9 cellular contexts compared by ENCODE assay signal in genomic region chr11:117827521-117828511, GRCh38. TPM values are rescaled to one million over a fixed set of nuclear protein-coding genes. Genes with fewer than 3 reads are reported as not detected.
DNase-seq lines count a peak whose midpoint lies in the region; ATAC-seq and TF ChIP-seq lines count a peak whose summit lies in the region.
"Had no signal": no experiment of that assay in that cellular context is flagged by ENCODE, and none has a peak within 500 bp of the region (broad histone marks: within the 10 kb centered on the region; RNA-seq: fewer than 3 reads in every experiment).

No MANE protein-coding gene starts in this region.

- H3K79me2 ChIP-seq in smooth muscle cell (ENCODE audit: low read depth) = no peaks in the 10 kb centered on the region
- H3K79me2 ChIP-seq in neural progenitor cell (ENCODE audit: low read depth) = no peaks in the 10 kb centered on the region
- H3K79me2 ChIP-seq in mesendoderm (ENCODE audit: control insufficient read depth, insufficient read depth, low read length) = no peaks in the 10 kb centered on the region

- H3F3A ChIP-seq in smooth muscle cell (ENCODE audit: low read depth) (no peaks in the 10 kb centered on the region), neural progenitor cell (ENCODE audit: low read depth) (no peaks in the 10 kb centered on the region)

- H3K27ac ChIP-seq in Peyer's patch (peak overlapping the region in 3 of 4 donors; percentile 27 to 60 (median 35)), smooth muscle cell (ENCODE audit: low read depth) (no peak overlapping the region), neural progenitor cell (no peak overlapping the region), mesendoderm (ENCODE audit: low read depth, low read length) (no peak overlapping the region)

- H3K36me3 ChIP-seq in Peyer's patch = no peaks in the 10 kb centered on the region
- no peaks in the 10 kb centered on the region for H3K36me3 ChIP-seq in smooth muscle cell (ENCODE audit: low read depth)
- no peaks in the 10 kb centered on the region for H3K36me3 ChIP-seq in neural progenitor cell
- H3K36me3 ChIP-seq in mesendoderm (ENCODE audit: control insufficient read depth, insufficient read depth, low read length) = no peaks in the 10 kb centered on the region

- no peak for TF ChIP-seq POLR2A in Peyer's patch (IDR thresholded peaks at IDR 0.05)

- no peak overlapping the region for H2BK120ac ChIP-seq in mesendoderm (ENCODE audit: low read depth, low read length)

- H3K27me3 Mint-ChIP-seq in neural progenitor cell (ENCODE audit: insufficient read depth, low read depth) = peaks cover 4% of the 10 kb centered on the region

- H4K20me1 ChIP-seq in smooth muscle cell (ENCODE audit: low read depth) (no peaks in the 10 kb centered on the region), neural progenitor cell (ENCODE audit: low read depth) (no peaks in the 10 kb centered on the region)

- H4K8ac ChIP-seq in mesendoderm (ENCODE audit: low read depth, low read length) = no peak overlapping the region

- no peaks in the 10 kb centered on the region for H3K9me3 Mint-ChIP-seq in neural progenitor cell

- H3K4me1 Mint-ChIP-seq in neural progenitor cell = peaks cover 20% of the 10 kb centered on the region

- H3K56ac ChIP-seq in mesendoderm (ENCODE audit: low read length) = no peak overlapping the region

- H3K9ac ChIP-seq in smooth muscle cell (ENCODE audit: low read depth) = no peak overlapping the region
- no peak overlapping the region for H3K9ac ChIP-seq in neural progenitor cell
- H3K9ac ChIP-seq in mesendoderm (ENCODE audit: low read length) = no peak overlapping the region

- H2AFZ ChIP-seq in smooth muscle cell (ENCODE audit: low read depth) (no peak overlapping the region), neural progenitor cell (replicated peaks) (no peak overlapping the region)

- H3K4me2 ChIP-seq in smooth muscle cell (peak overlapping the region; percentile 47), neural progenitor cell (no peak overlapping the region), mesendoderm (ENCODE audit: low read length) (no peak overlapping the region)

- H3K18ac ChIP-seq in mesendoderm (ENCODE audit: low read length) = no peak overlapping the region

- H3K4ac ChIP-seq in mesendoderm (ENCODE audit: low read depth, low read length) = no peak overlapping the region

- H3K79me1 ChIP-seq in mesendoderm (ENCODE audit: low read length) = no peaks in the 10 kb centered on the region

- H3K4me3 Mint-ChIP-seq in neural progenitor cell = no peak overlapping the region

- peaks cover 2% of the 10 kb centered on the region for H3K36me3 Mint-ChIP-seq in neural progenitor cell

- H3K23ac ChIP-seq in mesendoderm (ENCODE audit: low read length) = no peak overlapping the region

- no peak overlapping the region for H3K4me3 ChIP-seq in Peyer's patch
- H3K4me3 ChIP-seq in smooth muscle cell = no peak overlapping the region
- no peak overlapping the region for H3K4me3 ChIP-seq in neural progenitor cell
- no peak overlapping the region for H3K4me3 ChIP-seq in mesendoderm (ENCODE audit: low read length)

- no peaks in the 10 kb centered on the region for H3K9me3 ChIP-seq in Peyer's patch
- H3K9me3 ChIP-seq in smooth muscle cell (replicated peaks; ENCODE audit: low read depth) = no peaks in the 10 kb centered on the region
- H3K9me3 ChIP-seq in neural progenitor cell (ENCODE audit: low read depth) = no peaks in the 10 kb centered on the region

- peak; percentile 37 for DNase-seq in DMS53 (lab: John Stamatoyannopoulos, UW)
- no peak for DNase-seq in DMS53 treated with DMSO at 0.1 percent for 48 hours (lab: John Stamatoyannopoulos, UW; ENCODE audit: unreplicated experiment)
- peak; percentile 20 to 47 (median 46) for DNase-seq in Peyer's patch
- DNase-seq in ecto neural progenitor cell (ENCODE audit: low spot score) = peak; percentile 39
- no peak for DNase-seq in smooth muscle cell (lab: John Stamatoyannopoulos, UW; ENCODE audit: unreplicated experiment)
- DNase-seq in neural progenitor cell (ENCODE audit: low spot score) = no peak
- DNase-seq in mesendoderm = no peak

- no peak overlapping the region for H2BK5ac ChIP-seq in mesendoderm (ENCODE audit: low read length)

- no peak for ATAC-seq in HG02938 (IDR thresholded peaks at IDR 0.05; ENCODE audit: unreplicated experiment)

- no peak overlapping the region for H2BK15ac ChIP-seq in mesendoderm (replicated peaks; ENCODE audit: low read depth)

- H3K27me3 ChIP-seq in Peyer's patch (no peaks in the 10 kb centered on the region), smooth muscle cell (ENCODE audit: low read depth) (no peaks in the 10 kb centered on the region), neural progenitor cell (no peaks in the 10 kb centered on the region), mesendoderm (ENCODE audit: insufficient read depth, low read length, poor library complexity) (no peaks in the 10 kb centered on the region)

- H2AK5ac ChIP-seq in mesendoderm (ENCODE audit: low read length) = no peak overlapping the region

- H3K27ac Mint-ChIP-seq in neural progenitor cell = no peak overlapping the region

- 92% methylated on average over 15 of the region's 15 CpGs for WGBS in smooth muscle cell (ENCODE audit: low lambda C conversion rate)
- WGBS in mesendoderm (ENCODE audit: extremely low coverage, insufficient coverage, low lambda C conversion rate) = no CpG with 5 or more reads among the region's 15 CpGs

- TF ChIP-seq CTCF in Peyer's patch (IDR thresholded peaks at IDR 0.05) (no peak), smooth muscle cell (IDR thresholded peaks at IDR 0.05; ENCODE audit: borderline replicate concordance, insufficient read depth, poor library complexity, severe bottlenecking) (no peak), neural progenitor cell (IDR thresholded peaks at IDR 0.05) (no peak)

- H4K5ac ChIP-seq in mesendoderm (ENCODE audit: low read length) = no peak overlapping the region

- H3K4me1 ChIP-seq in Peyer's patch (peaks cover 0 to 35% (median 14%) of the 10 kb centered on the region in 4 donors), smooth muscle cell (ENCODE audit: low read depth) (peaks cover 3% of the 10 kb centered on the region), neural progenitor cell (peaks cover 9% of the 10 kb centered on the region), mesendoderm (ENCODE audit: control insufficient read depth, low read depth, low read length) (peaks cover 13% of the 10 kb centered on the region)

RNA-seq across cellular contexts. Expression of gene FXYD2, which starts 3.3 kb away (rescaled TPM):
- 1 to 10 TPM in 1 of 4 donors, under 1 TPM in 1, not detected in 2; 0.67 to 1.7 TPM for total RNA-seq in Peyer's patch
- total RNA-seq in smooth muscle cell = 0.40 TPM in 1 of 2 replicates, not detected in the other
- polyA plus RNA-seq in smooth muscle cell = 1.00 and 2.3 TPM in 2 replicates
- 1.7 and 1.9 TPM in 2 replicates for total RNA-seq in neural progenitor cell (ENCODE audit: low replicate concordance)
- polyA plus RNA-seq in mesendoderm (2013, experiment 1 of 2) = 0.95 TPM
- polyA plus RNA-seq in mesendoderm (2013, experiment 2 of 2) = 1.1 TPM
- total RNA-seq: H4 had no signal

RNA-seq across cellular contexts. Expression of gene DSCAML1, which starts 30.8 kb away (rescaled TPM):
- total RNA-seq in Peyer's patch (1 to 10 TPM in 2 of 4 donors, under 1 TPM in 2; 0.18 to 5.8 (median 2.9) TPM), smooth muscle cell (0.04 and 0.22 TPM in 2 replicates), neural progenitor cell (ENCODE audit: low replicate concordance) (0.06 TPM in 2 replicates)
- polyA plus RNA-seq in smooth muscle cell = 0.37 TPM in 1 of 2 replicates, not detected in the other
- 0.06 TPM for polyA plus RNA-seq in mesendoderm (2013, experiment 1 of 2)
- 0.11 TPM for polyA plus RNA-seq in mesendoderm (2013, experiment 2 of 2)
- total RNA-seq: H4 had no signal

RNA-seq across cellular contexts. Expression of gene FXYD6, which starts 48.6 kb away (rescaled TPM):
- 10 to 100 TPM in 3 of 4 donors, 1 to 10 TPM in 1; 5.1 to 41.3 (median 14.0) TPM for total RNA-seq in Peyer's patch
- total RNA-seq in smooth muscle cell = 24.6 and 27.7 TPM in 2 replicates
- 50.1 and 84.5 TPM in 2 replicates for polyA plus RNA-seq in smooth muscle cell
- 95.6 and 123 TPM in 2 replicates for total RNA-seq in neural progenitor cell (ENCODE audit: low replicate concordance)
- 14.1 TPM for polyA plus RNA-seq in mesendoderm (2013, experiment 1 of 2)
- 14.4 TPM for polyA plus RNA-seq in mesendoderm (2013, experiment 2 of 2)

Comparison
In these comparisons a context has a peak if more than half of its experiments do, and no peak if none do; other contexts are left out.
1. DNase-seq: peak in DMS53 (single experiment), Peyer's patch (3 of 3) and ecto neural progenitor cell (single experiment); none in DMS53 treated with DMSO at 0.1 percent for 48 hours (single experiment), smooth muscle cell (single experiment), neural progenitor cell (single experiment) and mesendoderm (single experiment).
2. H3K27ac ChIP-seq: peak in Peyer's patch (3 of 4); none in smooth muscle cell (single experiment), neural progenitor cell (single experiment) and mesendoderm (single experiment).